In the genomic region with DNA sequence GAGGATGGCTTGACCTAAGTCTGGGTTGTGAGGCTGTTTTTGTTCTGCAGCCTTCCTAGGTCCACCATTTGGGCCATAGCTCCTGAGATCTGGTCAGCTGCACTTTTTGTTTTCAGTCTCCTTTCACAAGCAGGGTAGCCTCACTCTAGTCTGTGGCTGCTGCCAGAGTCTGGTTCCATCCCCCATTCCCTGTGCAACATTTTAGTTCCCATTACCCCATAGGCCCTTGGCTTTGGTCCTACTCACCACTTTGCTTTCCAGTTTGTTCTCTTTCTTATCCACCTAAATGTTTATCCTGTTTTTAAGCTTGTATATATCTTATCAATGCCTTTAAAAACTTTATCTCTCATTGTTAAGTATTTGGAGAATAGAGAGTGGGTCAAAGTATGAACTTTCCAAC, we compare ENCODE assay signal across 23 cellular contexts.
"Had no signal": no experiment of that assay in that cellular context is flagged by ENCODE, and none has a peak within 500 bp of the region (broad histone marks: within the 10 kb centered on the region; RNA-seq: fewer than 3 reads in every experiment).

No MANE protein-coding gene starts in this region.

- H3K4me3 ChIP-seq: pancreas, psoas muscle, right lobe of liver, sigmoid colon, suprapubic skin, testis, tibial artery, transverse colon, vagina had no signal

- H3K4me1 ChIP-seq: pancreas, psoas muscle, right lobe of liver, sigmoid colon, suprapubic skin, testis, tibial artery, vagina had no signal

- DNase-seq: naive thymus-derived CD8-positive, alpha-beta T cell; nephron progenitor cell; nucleus accumbens; pancreas; psoas muscle; right cardiac atrium; right lobe of liver; small intestine; stimulated activated CD4-positive, alpha-beta T cell treated with anti-CD3 and anti-CD28 coated beads, Interleukin-15, amount 100 ng/mL, for 24 hours; stimulated activated CD4-positive, alpha-beta T cell treated with anti-CD3 and anti-CD28 coated beads, Interleukin-2, amount 100 ng/mL, for 24 hours; stimulated activated CD4-positive, alpha-beta T cell treated with anti-CD3 and anti-CD28 coated beads, Interleukin-2, amount 100 ng/mL, for 48 hours; stimulated activated CD4-positive, alpha-beta T cell treated with anti-CD3 and anti-CD28 coated beads, Interleukin-4, amount 100 ng/mL, for 24 hours; stimulated activated naive B cell treated with anti-CD40 and anti-IgM and Interleukin-4, amounts not matched to agents 10 μg/mL and 1 μg/mL and 100 μg/mL, for 72 hours; stimulated activated naive CD4-positive, alpha-beta T cell treated with Interleukin-2 at 50 U/mL for 16 hours; substantia nigra; testis; transverse colon had no signal

- FAIRE-seq: small intestine, urothelium cell line had no signal

- H3K36me3 ChIP-seq: neutrophil, pancreas, right lobe of liver, sigmoid colon, suprapubic skin, tibial artery, transverse colon, vagina had no signal

- H3K27me3 ChIP-seq: pancreas, right lobe of liver, sigmoid colon, testis, transverse colon, vagina had no signal

- H3K9me3 ChIP-seq: neutrophil, pancreas, right lobe of liver, sigmoid colon, suprapubic skin, testis, transverse colon, vagina had no signal

- H3K27ac ChIP-seq: neutrophil, pancreas, psoas muscle, right lobe of liver, sigmoid colon, suprapubic skin, testis, tibial artery, transverse colon, vagina had no signal
